In the genomic region with DNA sequence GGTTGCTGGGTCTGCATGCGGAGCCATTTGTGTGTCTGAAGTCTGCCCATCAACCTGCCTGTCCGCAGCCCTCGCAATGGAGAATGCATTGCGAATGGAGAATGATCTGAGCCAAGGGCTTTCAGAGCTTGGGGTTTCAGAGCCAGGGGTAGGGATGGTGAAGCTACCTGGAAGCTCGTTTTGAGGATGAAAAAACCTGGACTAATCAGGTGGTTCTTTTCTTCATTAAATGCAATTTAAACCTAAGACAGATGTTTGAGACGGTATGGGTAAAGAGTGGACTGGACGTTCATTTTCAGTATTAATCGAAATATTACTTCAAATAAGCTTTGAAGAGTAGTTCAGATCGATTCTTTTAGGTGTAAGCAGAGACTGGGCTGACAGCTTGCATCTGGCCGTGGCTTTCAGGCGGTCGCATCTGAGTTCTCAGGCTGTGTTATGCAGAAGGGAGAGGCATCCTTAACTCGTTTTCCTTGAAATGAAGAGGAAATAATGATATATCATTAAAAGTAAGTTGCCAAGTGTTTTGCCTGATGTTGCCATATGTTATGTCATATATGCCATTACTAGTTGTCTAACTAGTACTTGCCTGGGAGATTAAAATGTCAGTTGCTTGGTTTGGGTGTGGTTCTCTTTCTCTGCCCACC, we compare ENCODE assay signal across 8 cellular contexts. TPM values are rescaled to one million over a fixed set of nuclear protein-coding genes. Genes with fewer than 3 reads are reported as not detected.
DNase-seq lines count a peak whose midpoint lies in the region; ATAC-seq and TF ChIP-seq lines count a peak whose summit lies in the region.

No MANE protein-coding gene starts in this region.

- H3K9me3 Mint-ChIP-seq in activated CD8-positive, alpha-beta memory T cell treated with anti-CD3 and anti-CD28 coated beads, Interleukin-2, amount 10 ng/mL, durations not matched to agents 7 days and 5 days (ENCODE audit: low read depth) = no peaks in the 10 kb centered on the region
- no peaks in the 10 kb centered on the region for H3K9me3 Mint-ChIP-seq in activated CD8-positive, alpha-beta T cell treated with anti-CD3 and anti-CD28 coated beads, Interleukin-2, amount 10 ng/mL, durations not matched to agents 7 days and 5 days (ENCODE audit: insufficient read depth)

- DNase-seq in activated CD8-positive, alpha-beta memory T cell treated with anti-CD3 and anti-CD28 coated beads, Interleukin-2, amount 10 ng/mL, durations not matched to agents 7 days and 5 days = no peak
- no peak for DNase-seq in activated CD8-positive, alpha-beta memory T cell treated with anti-CD3 and anti-CD28 coated beads for 24 hours
- DNase-seq in activated CD8-positive, alpha-beta T cell treated with anti-CD3 and anti-CD28 coated beads, Interleukin-2, amount 10 ng/mL, durations not matched to agents 7 days and 5 days = no peak
- DNase-seq in thoracic aorta (ENCODE audit: low spot score) = no peak
- no peak for DNase-seq in hippocampal formation (lab: John Stamatoyannopoulos, UW)
- no peak for DNase-seq in uterus
- no peak for DNase-seq in amniotic stem cell (lab: John Stamatoyannopoulos, UW)

- peaks cover 14% of the 10 kb centered on the region for H3K4me1 Mint-ChIP-seq in activated CD8-positive, alpha-beta memory T cell treated with anti-CD3 and anti-CD28 coated beads, Interleukin-2, amount 10 ng/mL, durations not matched to agents 7 days and 5 days
- peaks cover 9% of the 10 kb centered on the region for H3K4me1 Mint-ChIP-seq in activated CD8-positive, alpha-beta T cell treated with anti-CD3 and anti-CD28 coated beads, Interleukin-2, amount 10 ng/mL, durations not matched to agents 7 days and 5 days (ENCODE audit: low read depth)

- H3K4me1 ChIP-seq in liver (ENCODE audit: control insufficient read depth in 4 of 4, insufficient read depth in 4 of 4, low read length in 3 of 4) = peaks cover 0 to 14% (median 6%) of the 10 kb centered on the region in 4 donors
- peaks cover 4 to 19% of the 10 kb centered on the region in 2 donors for H3K4me1 ChIP-seq in thoracic aorta (ENCODE audit: control insufficient read depth in 1 of 2, low read depth in 2 of 2)
- H3K4me1 ChIP-seq in uterus = peaks cover 0 to 9% of the 10 kb centered on the region in 2 donors

- H3K36me3 Mint-ChIP-seq in activated CD8-positive, alpha-beta memory T cell treated with anti-CD3 and anti-CD28 coated beads, Interleukin-2, amount 10 ng/mL, durations not matched to agents 7 days and 5 days = peaks cover 2% of the 10 kb centered on the region
- no peaks in the 10 kb centered on the region for H3K36me3 Mint-ChIP-seq in activated CD8-positive, alpha-beta T cell treated with anti-CD3 and anti-CD28 coated beads, Interleukin-2, amount 10 ng/mL, durations not matched to agents 7 days and 5 days (ENCODE audit: low read depth)

- H3K9me3 ChIP-seq in liver (ENCODE audit: control insufficient read depth in 4 of 4, low read length in 3 of 4) = no peaks in the 10 kb centered on the region
- H3K9me3 ChIP-seq in thoracic aorta = no peaks in the 10 kb centered on the region
- H3K9me3 ChIP-seq in uterus = no peaks in the 10 kb centered on the region

- H3K27me3 Mint-ChIP-seq in activated CD8-positive, alpha-beta memory T cell treated with anti-CD3 and anti-CD28 coated beads, Interleukin-2, amount 10 ng/mL, durations not matched to agents 7 days and 5 days = peaks cover 24% of the 10 kb centered on the region
- peaks cover 29% of the 10 kb centered on the region for H3K27me3 Mint-ChIP-seq in activated CD8-positive, alpha-beta T cell treated with anti-CD3 and anti-CD28 coated beads, Interleukin-2, amount 10 ng/mL, durations not matched to agents 7 days and 5 days (ENCODE audit: low read depth)

- peak overlapping the region; percentile 33 to 80 (median 58) for H3K4me3 ChIP-seq in liver (ENCODE audit: low read depth in 1 of 3, low read length in 3 of 3)
- peak overlapping the region; percentile 64 for H3K4me3 ChIP-seq in thoracic aorta
- H3K4me3 ChIP-seq in uterus = peak overlapping the region in 1 of 2 donors; percentile 42

- TF ChIP-seq POLR2A in uterus (IDR thresholded peaks at IDR 0.05) = no peak

- peak overlapping the region; percentile 62 to 72 for H3K9ac ChIP-seq in liver (ENCODE audit: low read depth in 1 of 2, low read length in 2 of 2)

- intact Hi-C loops in uterus (cut with DNase I; ENCODE audit: low total_unique reads) = no loop called here

- CTCF ChIA-PET in activated CD8-positive, alpha-beta memory T cell treated with anti-CD3 and anti-CD28 coated beads, Interleukin-2, amount 10 ng/mL, durations not matched to agents 7 days and 5 days (lab: Charles Lee) = interaction anchor here (0.8 to 1.5 kb wide), 5 partner anchors 15 to 60 kb away, joined by 3 to 11 read pairs (median 3); no protein-coding TSS in a partner anchor
- CTCF ChIA-PET in activated CD8-positive, alpha-beta T cell treated with anti-CD3 and anti-CD28 coated beads, Interleukin-2, amount 10 ng/mL, durations not matched to agents 7 days and 5 days (lab: Charles Lee) = interaction anchor here (0.8 to 4.0 kb wide), 3 partner anchors 27 to 424 kb away, joined by 3 to 15 read pairs (median 3); no protein-coding TSS in a partner anchor

- TF ChIP-seq RAD21 in liver (IDR thresholded peaks at IDR 0.05) = no peak

- TF ChIP-seq CTCF in liver (IDR thresholded peaks at IDR 0.05; ENCODE audit: low read depth, low read length, missing input control) (no peak), thoracic aorta (IDR thresholded peaks at IDR 0.05) (no peak), uterus (IDR thresholded peaks at IDR 0.05) (no peak)

- peak overlapping the region; percentile 85 for H3K4me3 Mint-ChIP-seq in activated CD8-positive, alpha-beta memory T cell treated with anti-CD3 and anti-CD28 coated beads, Interleukin-2, amount 10 ng/mL, durations not matched to agents 7 days and 5 days
- H3K4me3 Mint-ChIP-seq in activated CD8-positive, alpha-beta T cell treated with anti-CD3 and anti-CD28 coated beads, Interleukin-2, amount 10 ng/mL, durations not matched to agents 7 days and 5 days = peak overlapping the region; percentile 80

- peak overlapping the region; percentile 58 for H3K27ac Mint-ChIP-seq in activated CD8-positive, alpha-beta memory T cell treated with anti-CD3 and anti-CD28 coated beads, Interleukin-2, amount 10 ng/mL, durations not matched to agents 7 days and 5 days
- no peak overlapping the region for H3K27ac Mint-ChIP-seq in activated CD8-positive, alpha-beta T cell treated with anti-CD3 and anti-CD28 coated beads, Interleukin-2, amount 10 ng/mL, durations not matched to agents 7 days and 5 days

- no peaks in the 10 kb centered on the region for H3K27me3 ChIP-seq in liver (ENCODE audit: control insufficient read depth in 4 of 4, insufficient read depth in 4 of 4, low read length in 3 of 4)
- peaks cover 8% of the 10 kb centered on the region for H3K27me3 ChIP-seq in thoracic aorta (replicated peaks; ENCODE audit: insufficient read depth)
- peaks cover 0 to 5% of the 10 kb centered on the region in 2 donors for H3K27me3 ChIP-seq in uterus

- POLR2A ChIA-PET in activated CD8-positive, alpha-beta T cell treated with anti-CD3 and anti-CD28 coated beads, Interleukin-2, amount 10 ng/mL, durations not matched to agents 7 days and 5 days (lab: Charles Lee) = interaction anchor here (0.7 kb wide), 1 partner anchor 240 kb away, joined by 5 read pairs; no protein-coding TSS in a partner anchor

- peak overlapping the region; percentile 80 to 84 for H3K27ac ChIP-seq in liver (ENCODE audit: low read depth in 1 of 2, low read length in 2 of 2)
- H3K27ac ChIP-seq in thoracic aorta = no peak overlapping the region
- H3K27ac ChIP-seq in uterus = no peak overlapping the region

- H3K36me3 ChIP-seq in liver (ENCODE audit: control insufficient read depth in 4 of 4, insufficient read depth in 3 of 4, low read depth in 1 of 4, low read length in 3 of 4) = no peaks in the 10 kb centered on the region
- no peaks in the 10 kb centered on the region for H3K36me3 ChIP-seq in thoracic aorta
- H3K36me3 ChIP-seq in uterus = no peaks in the 10 kb centered on the region

- no peak for ATAC-seq in activated CD8-positive, alpha-beta memory T cell treated with anti-CD3 and anti-CD28 coated beads, Interleukin-2, amount 10 ng/mL, durations not matched to agents 7 days and 5 days
- no peak for ATAC-seq in activated CD8-positive, alpha-beta T cell treated with anti-CD3 and anti-CD28 coated beads, Interleukin-2, amount 10 ng/mL, durations not matched to agents 7 days and 5 days
- no peak for ATAC-seq in thoracic aorta (ENCODE audit: insufficient number of reproducible peaks, low FRiP score, low read depth)

- WGBS in liver = 56% methylated on average over 13 of the region's 13 CpGs

TF ChIP-seq in liver, 16 proteins besides CTCF, POLR2A, EP300 and RAD21:
- TF ChIP-seq FOXA2 (IDR thresholded peaks at IDR 0.05) (no peak), HNF4G (IDR thresholded peaks at IDR 0.05) (no peak), JUND (IDR thresholded peaks at IDR 0.05) (no peak), YY1 (IDR thresholded peaks at IDR 0.05) (no peak)
- TF ChIP-seq, protein P1, sequence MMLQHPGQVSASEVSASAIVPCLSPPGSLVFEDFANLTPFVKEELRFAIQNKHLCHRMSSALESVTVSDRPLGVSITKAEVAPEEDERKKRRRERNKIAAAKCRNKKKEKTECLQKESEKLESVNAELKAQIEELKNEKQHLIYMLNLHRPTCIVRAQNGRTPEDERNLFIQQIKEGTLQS (IDR thresholded peaks at IDR 0.05) = no peak
- TF ChIP-seq, protein P2, sequence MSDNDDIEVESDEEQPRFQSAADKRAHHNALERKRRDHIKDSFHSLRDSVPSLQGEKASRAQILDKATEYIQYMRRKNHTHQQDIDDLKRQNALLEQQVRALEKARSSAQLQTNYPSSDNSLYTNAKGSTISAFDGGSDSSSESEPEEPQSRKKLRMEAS (IDR thresholded peaks at IDR 0.05) = no peak

RNA-seq across cellular contexts. Expression of a gene that starts 0.8 kb away (rescaled TPM):
- total RNA-seq in activated CD8-positive, alpha-beta memory T cell treated with anti-CD3 and anti-CD28 coated beads, Interleukin-2, amount 10 ng/mL, durations not matched to agents 7 days and 5 days = 1 to 10 TPM; 1.6 to 2.8 TPM
- total RNA-seq in activated CD8-positive, alpha-beta T cell treated with anti-CD3 and anti-CD28 coated beads, Interleukin-2, amount 10 ng/mL, durations not matched to agents 7 days and 5 days = 1 to 10 TPM in 1 of 2 experiments, under 1 TPM in 1; 0.76 to 1.0 TPM
- 10 to 100 TPM in 1 of 2 donors, 1 to 10 TPM in 1; 9.1 to 12.8 TPM for total RNA-seq in liver
- polyA plus RNA-seq in liver = 1 to 10 TPM; 2.9 to 5.1 TPM
- total RNA-seq in thoracic aorta = 10 to 100 TPM; 34.9 to 49.2 TPM
- total RNA-seq in uterus = 100 to 1,000 TPM in 1 of 4 donors, 10 to 100 TPM in 3; 25.0 to 103 (median 61.0) TPM

Comparison
In these comparisons a context has a peak if more than half of its experiments do, and no peak if none do; other contexts are left out.
1. H3K27ac ChIP-seq: peak in liver (2 of 2); none in thoracic aorta (0 of 2) and uterus (0 of 2).